In the genomic region with DNA sequence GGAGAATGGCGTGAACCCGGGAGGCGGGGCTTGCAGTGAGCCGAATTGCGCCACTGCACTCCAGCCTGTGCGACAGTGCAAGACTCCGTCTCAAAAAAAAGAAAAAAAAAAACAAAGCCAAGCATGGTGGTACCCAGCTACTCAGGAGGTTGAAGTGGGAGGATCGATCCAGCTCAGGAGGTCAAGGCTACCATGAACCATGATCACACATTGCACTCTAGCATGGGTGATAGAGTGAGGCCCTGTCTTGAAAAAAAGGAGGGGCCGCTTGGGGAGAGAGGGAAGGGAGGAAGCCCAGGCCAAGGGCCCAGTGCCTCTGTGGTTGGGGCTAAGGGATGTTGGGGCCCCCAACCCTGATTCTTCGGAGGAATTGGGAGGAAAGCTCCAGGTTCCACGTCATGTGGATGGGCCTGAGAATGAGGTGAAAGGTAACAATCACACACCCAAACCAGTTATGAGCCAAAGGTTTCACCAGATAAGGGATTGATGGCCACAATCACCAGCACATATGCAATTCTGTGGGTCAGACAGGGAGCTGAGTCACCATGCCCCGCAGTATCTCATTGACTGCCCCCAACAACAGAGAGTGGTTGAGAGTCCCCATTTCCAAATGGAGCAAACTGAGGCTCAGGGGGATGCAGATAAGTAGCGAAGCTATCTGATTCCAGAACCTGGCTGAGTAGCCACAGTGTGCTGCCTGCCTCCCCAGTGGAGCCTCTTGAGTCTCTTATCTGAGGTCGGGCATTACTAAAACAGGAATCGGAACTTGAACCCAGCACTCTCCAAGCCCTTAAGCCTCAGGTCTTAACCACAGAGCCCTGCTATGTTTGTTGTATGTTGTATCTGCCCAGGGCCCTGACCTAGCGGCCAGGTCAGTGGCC, we compare ENCODE assay signal across 1 cellular context.
TF ChIP-seq lines count a peak whose summit lies in the region.

No MANE protein-coding gene starts in this region.

TF ChIP-seq in HepG2, 621 proteins besides CTCF, POLR2A, EP300 and RAD21 (continued from another document and continues in another):
- TF ChIP-seq, protein P1, sequence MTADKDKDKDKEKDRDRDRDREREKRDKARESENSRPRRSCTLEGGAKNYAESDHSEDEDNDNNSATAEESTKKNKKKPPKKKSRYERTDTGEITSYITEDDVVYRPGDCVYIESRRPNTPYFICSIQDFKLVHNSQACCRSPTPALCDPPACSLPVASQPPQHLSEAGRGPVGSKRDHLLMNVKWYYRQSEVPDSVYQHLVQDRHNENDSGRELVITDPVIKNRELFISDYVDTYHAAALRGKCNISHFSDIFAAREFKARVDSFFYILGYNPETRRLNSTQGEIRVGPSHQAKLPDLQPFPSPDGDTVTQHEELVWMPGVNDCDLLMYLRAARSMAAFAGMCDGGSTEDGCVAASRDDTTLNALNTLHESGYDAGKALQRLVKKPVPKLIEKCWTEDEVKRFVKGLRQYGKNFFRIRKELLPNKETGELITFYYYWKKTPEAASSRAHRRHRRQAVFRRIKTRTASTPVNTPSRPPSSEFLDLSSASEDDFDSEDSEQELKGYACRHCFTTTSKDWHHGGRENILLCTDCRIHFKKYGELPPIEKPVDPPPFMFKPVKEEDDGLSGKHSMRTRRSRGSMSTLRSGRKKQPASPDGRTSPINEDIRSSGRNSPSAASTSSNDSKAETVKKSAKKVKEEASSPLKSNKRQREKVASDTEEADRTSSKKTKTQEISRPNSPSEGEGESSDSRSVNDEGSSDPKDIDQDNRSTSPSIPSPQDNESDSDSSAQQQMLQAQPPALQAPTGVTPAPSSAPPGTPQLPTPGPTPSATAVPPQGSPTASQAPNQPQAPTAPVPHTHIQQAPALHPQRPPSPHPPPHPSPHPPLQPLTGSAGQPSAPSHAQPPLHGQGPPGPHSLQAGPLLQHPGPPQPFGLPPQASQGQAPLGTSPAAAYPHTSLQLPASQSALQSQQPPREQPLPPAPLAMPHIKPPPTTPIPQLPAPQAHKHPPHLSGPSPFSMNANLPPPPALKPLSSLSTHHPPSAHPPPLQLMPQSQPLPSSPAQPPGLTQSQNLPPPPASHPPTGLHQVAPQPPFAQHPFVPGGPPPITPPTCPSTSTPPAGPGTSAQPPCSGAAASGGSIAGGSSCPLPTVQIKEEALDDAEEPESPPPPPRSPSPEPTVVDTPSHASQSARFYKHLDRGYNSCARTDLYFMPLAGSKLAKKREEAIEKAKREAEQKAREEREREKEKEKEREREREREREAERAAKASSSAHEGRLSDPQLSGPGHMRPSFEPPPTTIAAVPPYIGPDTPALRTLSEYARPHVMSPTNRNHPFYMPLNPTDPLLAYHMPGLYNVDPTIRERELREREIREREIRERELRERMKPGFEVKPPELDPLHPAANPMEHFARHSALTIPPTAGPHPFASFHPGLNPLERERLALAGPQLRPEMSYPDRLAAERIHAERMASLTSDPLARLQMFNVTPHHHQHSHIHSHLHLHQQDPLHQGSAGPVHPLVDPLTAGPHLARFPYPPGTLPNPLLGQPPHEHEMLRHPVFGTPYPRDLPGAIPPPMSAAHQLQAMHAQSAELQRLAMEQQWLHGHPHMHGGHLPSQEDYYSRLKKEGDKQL (CRISPR knock-in tag; IDR thresholded peaks at IDR 0.05; ENCODE audit: low read depth) = no peak
- TF ChIP-seq SRSF9 (IDR thresholded peaks at IDR 0.05; ENCODE audit: borderline replicate concordance, insufficient read depth, low read depth, low read length, poor library complexity, severe bottlenecking) (no peak), ZSCAN25 (CRISPR knock-in tag; IDR thresholded peaks at IDR 0.05) (no peak), TAF15 (IDR thresholded peaks at IDR 0.05; ENCODE audit: low read depth, low read length, poor library complexity, severe bottlenecking) (no peak), CREB3 (CRISPR knock-in tag; IDR thresholded peaks at IDR 0.05) (no peak), ZNF230 (CRISPR knock-in tag; IDR thresholded peaks at IDR 0.05) (no peak), SSRP1 (CRISPR knock-in tag; IDR thresholded peaks at IDR 0.05) (peak; percentile 27; the same call in 1 of the 2 replicates), REXO4 (CRISPR knock-in tag; IDR thresholded peaks at IDR 0.05; ENCODE audit: borderline replicate concordance) (no peak), TBL1XR1 (IDR thresholded peaks at IDR 0.05; ENCODE audit: borderline replicate concordance, low read length, partially characterized antibody) (no peak), ZNF343 (CRISPR knock-in tag; IDR thresholded peaks at IDR 0.05) (no peak), CCDC6 (CRISPR knock-in tag; IDR thresholded peaks at IDR 0.05) (no peak; the same call in 1 of the 2 replicates), GZF1 (CRISPR knock-in tag; IDR thresholded peaks at IDR 0.05) (no peak), ZNF335 (CRISPR knock-in tag; IDR thresholded peaks at IDR 0.05) (no peak), ZNF782 (CRISPR knock-in tag; IDR thresholded peaks at IDR 0.05; ENCODE audit: borderline replicate concordance) (no peak), CHCHD3 (CRISPR knock-in tag; IDR thresholded peaks at IDR 0.05) (no peak), ZNF543 (CRISPR knock-in tag; IDR thresholded peaks at IDR 0.05) (no peak), TFE3 (CRISPR knock-in tag; IDR thresholded peaks at IDR 0.05) (no peak; the same call in 1 of the 2 replicates), YEATS4 (CRISPR knock-in tag; IDR thresholded peaks at IDR 0.05; ENCODE audit: borderline replicate concordance) (no peak), XBP1 (CRISPR knock-in tag; IDR thresholded peaks at IDR 0.05) (no peak), TEAD2 (CRISPR knock-in tag; IDR thresholded peaks at IDR 0.05) (no peak), ZBTB49 (CRISPR knock-in tag; IDR thresholded peaks at IDR 0.05; ENCODE audit: borderline replicate concordance) (no peak), ERF (CRISPR knock-in tag; IDR thresholded peaks at IDR 0.05) (no peak), ZSCAN12 (CRISPR knock-in tag; IDR thresholded peaks at IDR 0.05) (no peak), ZNF792 (CRISPR knock-in tag; IDR thresholded peaks at IDR 0.05) (no peak), ZNF788 (CRISPR knock-in tag; IDR thresholded peaks at IDR 0.05; ENCODE audit: borderline replicate concordance) (no peak), NFAT5 (CRISPR knock-in tag; IDR thresholded peaks at IDR 0.05) (no peak)
- TF ChIP-seq, protein P2, sequence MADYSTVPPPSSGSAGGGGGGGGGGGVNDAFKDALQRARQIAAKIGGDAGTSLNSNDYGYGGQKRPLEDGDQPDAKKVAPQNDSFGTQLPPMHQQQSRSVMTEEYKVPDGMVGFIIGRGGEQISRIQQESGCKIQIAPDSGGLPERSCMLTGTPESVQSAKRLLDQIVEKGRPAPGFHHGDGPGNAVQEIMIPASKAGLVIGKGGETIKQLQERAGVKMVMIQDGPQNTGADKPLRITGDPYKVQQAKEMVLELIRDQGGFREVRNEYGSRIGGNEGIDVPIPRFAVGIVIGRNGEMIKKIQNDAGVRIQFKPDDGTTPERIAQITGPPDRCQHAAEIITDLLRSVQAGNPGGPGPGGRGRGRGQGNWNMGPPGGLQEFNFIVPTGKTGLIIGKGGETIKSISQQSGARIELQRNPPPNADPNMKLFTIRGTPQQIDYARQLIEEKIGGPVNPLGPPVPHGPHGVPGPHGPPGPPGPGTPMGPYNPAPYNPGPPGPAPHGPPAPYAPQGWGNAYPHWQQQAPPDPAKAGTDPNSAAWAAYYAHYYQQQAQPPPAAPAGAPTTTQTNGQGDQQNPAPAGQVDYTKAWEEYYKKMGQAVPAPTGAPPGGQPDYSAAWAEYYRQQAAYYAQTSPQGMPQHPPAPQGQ (CRISPR knock-in tag; IDR thresholded peaks at IDR 0.05; ENCODE audit: borderline replicate concordance) = no peak
- TF ChIP-seq, protein P3, sequence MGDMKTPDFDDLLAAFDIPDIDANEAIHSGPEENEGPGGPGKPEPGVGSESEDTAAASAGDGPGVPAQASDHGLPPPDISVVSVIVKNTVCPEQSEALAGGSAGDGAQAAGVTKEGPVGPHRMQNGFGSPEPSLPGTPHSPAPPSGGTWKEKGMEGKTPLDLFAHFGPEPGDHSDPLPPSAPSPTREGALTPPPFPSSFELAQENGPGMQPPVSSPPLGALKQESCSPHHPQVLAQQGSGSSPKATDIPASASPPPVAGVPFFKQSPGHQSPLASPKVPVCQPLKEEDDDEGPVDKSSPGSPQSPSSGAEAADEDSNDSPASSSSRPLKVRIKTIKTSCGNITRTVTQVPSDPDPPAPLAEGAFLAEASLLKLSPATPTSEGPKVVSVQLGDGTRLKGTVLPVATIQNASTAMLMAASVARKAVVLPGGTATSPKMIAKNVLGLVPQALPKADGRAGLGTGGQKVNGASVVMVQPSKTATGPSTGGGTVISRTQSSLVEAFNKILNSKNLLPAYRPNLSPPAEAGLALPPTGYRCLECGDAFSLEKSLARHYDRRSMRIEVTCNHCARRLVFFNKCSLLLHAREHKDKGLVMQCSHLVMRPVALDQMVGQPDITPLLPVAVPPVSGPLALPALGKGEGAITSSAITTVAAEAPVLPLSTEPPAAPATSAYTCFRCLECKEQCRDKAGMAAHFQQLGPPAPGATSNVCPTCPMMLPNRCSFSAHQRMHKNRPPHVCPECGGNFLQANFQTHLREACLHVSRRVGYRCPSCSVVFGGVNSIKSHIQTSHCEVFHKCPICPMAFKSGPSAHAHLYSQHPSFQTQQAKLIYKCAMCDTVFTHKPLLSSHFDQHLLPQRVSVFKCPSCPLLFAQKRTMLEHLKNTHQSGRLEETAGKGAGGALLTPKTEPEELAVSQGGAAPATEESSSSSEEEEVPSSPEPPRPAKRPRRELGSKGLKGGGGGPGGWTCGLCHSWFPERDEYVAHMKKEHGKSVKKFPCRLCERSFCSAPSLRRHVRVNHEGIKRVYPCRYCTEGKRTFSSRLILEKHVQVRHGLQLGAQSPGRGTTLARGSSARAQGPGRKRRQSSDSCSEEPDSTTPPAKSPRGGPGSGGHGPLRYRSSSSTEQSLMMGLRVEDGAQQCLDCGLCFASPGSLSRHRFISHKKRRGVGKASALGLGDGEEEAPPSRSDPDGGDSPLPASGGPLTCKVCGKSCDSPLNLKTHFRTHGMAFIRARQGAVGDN (CRISPR knock-in tag; IDR thresholded peaks at IDR 0.05) = no peak
- TF ChIP-seq, protein P4, sequence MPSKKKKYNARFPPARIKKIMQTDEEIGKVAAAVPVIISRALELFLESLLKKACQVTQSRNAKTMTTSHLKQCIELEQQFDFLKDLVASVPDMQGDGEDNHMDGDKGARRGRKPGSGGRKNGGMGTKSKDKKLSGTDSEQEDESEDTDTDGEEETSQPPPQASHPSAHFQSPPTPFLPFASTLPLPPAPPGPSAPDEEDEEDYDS (CRISPR knock-in tag; IDR thresholded peaks at IDR 0.05) = no peak
